In genomic region chr6:146429831-146430230, GRCh38 we compare ENCODE assay signal across 18 cellular contexts.
"Had no signal": no experiment of that assay in that cellular context is flagged by ENCODE, and none has a peak within 500 bp of the region (broad histone marks: within the 10 kb centered on the region; RNA-seq: fewer than 3 reads in every experiment).

No MANE protein-coding gene starts in this region.

- ATAC-seq: left cardiac atrium; lower lobe of right lung; natural killer cell treated with Interleukin-12 subunit alpha and Interleukin-12 subunit beta and Interleukin-15 and Interleukin-18, amount 100 ng/mL, for 72 hours; psoas muscle; sciatic nerve; stimulated activated memory B cell treated with anti-CD40 and anti-IgM and Interleukin-4, amounts not matched to agents 10 μg/mL and 1 μg/mL and 100 μg/mL, for 72 hours had no signal

- H3K27ac Mint-ChIP-seq: dendritic cell treated with granulocyte-macrophage colony-stimulating factor and Interleukin-4, amounts not matched to agents 40 ng/mL and 50 ng/mL, for 4 days; natural killer cell treated with Interleukin-12 subunit alpha and Interleukin-12 subunit beta and Interleukin-15 and Interleukin-18, amount 100 ng/mL, for 72 hours; stimulated activated memory B cell treated with anti-CD40 and anti-IgM and Interleukin-4, amounts not matched to agents 10 μg/mL and 1 μg/mL and 100 μg/mL, for 72 hours; stimulated activated naive CD8-positive, alpha-beta T cell treated with anti-CD3 and anti-CD28 coated beads, Interleukin-15, Interleukin-2, amounts not matched to agents 100 ng/mL and 50 ng/mL, for 24 hours had no signal

- H3K4me1 Mint-ChIP-seq: stimulated activated memory B cell treated with anti-CD40 and anti-IgM and Interleukin-4, amounts not matched to agents 10 μg/mL and 1 μg/mL and 100 μg/mL, for 72 hours had no signal

- H3K4me3 Mint-ChIP-seq: dendritic cell treated with granulocyte-macrophage colony-stimulating factor and Interleukin-4, amounts not matched to agents 40 ng/mL and 50 ng/mL, for 4 days; natural killer cell treated with Interleukin-12 subunit alpha and Interleukin-12 subunit beta and Interleukin-15 and Interleukin-18, amount 100 ng/mL, for 72 hours; stimulated activated memory B cell treated with anti-CD40 and anti-IgM and Interleukin-4, amounts not matched to agents 10 μg/mL and 1 μg/mL and 100 μg/mL, for 72 hours; stimulated activated naive CD8-positive, alpha-beta T cell treated with anti-CD3 and anti-CD28 coated beads, Interleukin-15, Interleukin-2, amounts not matched to agents 100 ng/mL and 50 ng/mL, for 24 hours had no signal

- H3K27me3 Mint-ChIP-seq: natural killer cell treated with Interleukin-12 subunit alpha and Interleukin-12 subunit beta and Interleukin-15 and Interleukin-18, amount 100 ng/mL, for 72 hours; stimulated activated memory B cell treated with anti-CD40 and anti-IgM and Interleukin-4, amounts not matched to agents 10 μg/mL and 1 μg/mL and 100 μg/mL, for 72 hours had no signal

- H3K9me3 ChIP-seq: left ventricle myocardium inferior, lower lobe of right lung, psoas muscle, spleen had no signal

- H3K4me1 ChIP-seq: left ventricle myocardium inferior had no signal

- H3K27ac ChIP-seq: hepatocyte, left ventricle myocardium inferior, lower lobe of right lung, psoas muscle, spleen had no signal

- H3K36me3 ChIP-seq: left ventricle myocardium inferior, lower lobe of right lung, spleen had no signal

- H3K36me3 Mint-ChIP-seq: natural killer cell treated with Interleukin-12 subunit alpha and Interleukin-12 subunit beta and Interleukin-15 and Interleukin-18, amount 100 ng/mL, for 72 hours; stimulated activated memory B cell treated with anti-CD40 and anti-IgM and Interleukin-4, amounts not matched to agents 10 μg/mL and 1 μg/mL and 100 μg/mL, for 72 hours had no signal

- H3K9me3 Mint-ChIP-seq: dendritic cell treated with granulocyte-macrophage colony-stimulating factor and Interleukin-4, amounts not matched to agents 40 ng/mL and 50 ng/mL, for 4 days; stimulated activated memory B cell treated with anti-CD40 and anti-IgM and Interleukin-4, amounts not matched to agents 10 μg/mL and 1 μg/mL and 100 μg/mL, for 72 hours; stimulated activated naive CD8-positive, alpha-beta T cell treated with anti-CD3 and anti-CD28 coated beads, Interleukin-15, Interleukin-2, amounts not matched to agents 100 ng/mL and 50 ng/mL, for 24 hours had no signal

- H2AFZ ChIP-seq: hepatocyte had no signal

- H3K4me2 ChIP-seq: hepatocyte had no signal

- DNase-seq: foreskin melanocyte; kidney; left cardiac atrium; left ventricle myocardium inferior; lower lobe of right lung; mesenchymal stem cell; midbrain; psoas muscle; spleen; stimulated activated CD4-positive, alpha-beta T cell treated with anti-CD3 and anti-CD28 coated beads, Interleukin-15, amount 100 ng/mL, for 24 hours; stimulated activated CD4-positive, alpha-beta T cell treated with anti-CD3 and anti-CD28 coated beads, Interleukin-1b, Interleukin-23, amount 100 ng/mL, for 48 hours; stimulated activated CD4-positive, alpha-beta T cell treated with anti-CD3 and anti-CD28 coated beads, Interleukin-4, amount 100 ng/mL, for 24 hours had no signal

- H3K79me2 ChIP-seq: hepatocyte had no signal

- H3K4me3 ChIP-seq: hepatocyte, left ventricle myocardium inferior, lower lobe of right lung, psoas muscle, spleen had no signal
